In the genomic region with DNA sequence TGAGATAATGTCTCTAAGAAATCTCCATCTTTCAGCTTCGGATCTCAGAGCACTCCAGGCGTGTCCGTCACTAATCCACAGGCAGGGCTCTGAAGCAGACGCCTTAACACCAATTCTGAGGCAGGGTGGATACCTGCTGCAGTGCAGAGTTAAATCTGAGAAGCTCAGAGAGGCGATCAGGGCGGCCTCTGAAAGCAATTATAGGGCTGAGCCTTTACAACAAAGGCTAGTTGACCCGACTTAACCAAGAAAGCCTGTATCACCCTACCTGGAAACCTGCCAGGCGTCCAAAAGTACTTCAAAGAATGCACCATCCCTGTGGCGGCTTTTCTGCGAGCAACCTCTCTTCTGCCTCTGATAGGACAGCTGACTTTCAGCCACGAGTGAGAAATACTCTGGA, we compare ENCODE assay signal across 2 cellular contexts.
TF ChIP-seq lines count a peak whose summit lies in the region.

No MANE protein-coding gene starts in this region.

TF ChIP-seq in GM23338, 12 proteins besides CTCF, POLR2A, EP300 and RAD21 (continues in another document):
- TF ChIP-seq, protein P1, sequence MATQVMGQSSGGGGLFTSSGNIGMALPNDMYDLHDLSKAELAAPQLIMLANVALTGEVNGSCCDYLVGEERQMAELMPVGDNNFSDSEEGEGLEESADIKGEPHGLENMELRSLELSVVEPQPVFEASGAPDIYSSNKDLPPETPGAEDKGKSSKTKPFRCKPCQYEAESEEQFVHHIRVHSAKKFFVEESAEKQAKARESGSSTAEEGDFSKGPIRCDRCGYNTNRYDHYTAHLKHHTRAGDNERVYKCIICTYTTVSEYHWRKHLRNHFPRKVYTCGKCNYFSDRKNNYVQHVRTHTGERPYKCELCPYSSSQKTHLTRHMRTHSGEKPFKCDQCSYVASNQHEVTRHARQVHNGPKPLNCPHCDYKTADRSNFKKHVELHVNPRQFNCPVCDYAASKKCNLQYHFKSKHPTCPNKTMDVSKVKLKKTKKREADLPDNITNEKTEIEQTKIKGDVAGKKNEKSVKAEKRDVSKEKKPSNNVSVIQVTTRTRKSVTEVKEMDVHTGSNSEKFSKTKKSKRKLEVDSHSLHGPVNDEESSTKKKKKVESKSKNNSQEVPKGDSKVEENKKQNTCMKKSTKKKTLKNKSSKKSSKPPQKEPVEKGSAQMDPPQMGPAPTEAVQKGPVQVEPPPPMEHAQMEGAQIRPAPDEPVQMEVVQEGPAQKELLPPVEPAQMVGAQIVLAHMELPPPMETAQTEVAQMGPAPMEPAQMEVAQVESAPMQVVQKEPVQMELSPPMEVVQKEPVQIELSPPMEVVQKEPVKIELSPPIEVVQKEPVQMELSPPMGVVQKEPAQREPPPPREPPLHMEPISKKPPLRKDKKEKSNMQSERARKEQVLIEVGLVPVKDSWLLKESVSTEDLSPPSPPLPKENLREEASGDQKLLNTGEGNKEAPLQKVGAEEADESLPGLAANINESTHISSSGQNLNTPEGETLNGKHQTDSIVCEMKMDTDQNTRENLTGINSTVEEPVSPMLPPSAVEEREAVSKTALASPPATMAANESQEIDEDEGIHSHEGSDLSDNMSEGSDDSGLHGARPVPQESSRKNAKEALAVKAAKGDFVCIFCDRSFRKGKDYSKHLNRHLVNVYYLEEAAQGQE (IDR thresholded peaks at IDR 0.05; ENCODE audit: unreplicated experiment), result no peak
- TF ChIP-seq NANOG (IDR thresholded peaks at IDR 0.05; ENCODE audit: borderline replicate concordance) (no peak), EZH2phosphoT487 (IDR thresholded peaks at IDR 0.05; ENCODE audit: unreplicated experiment) (no peak), CREB1 (CRISPR knock-in tag; IDR thresholded peaks at IDR 0.05; ENCODE audit: low read depth) (no peak), ZNF331 (CRISPR knock-in tag; IDR thresholded peaks at IDR 0.05; ENCODE audit: low read depth) (no peak), ZNF114 (CRISPR knock-in tag; IDR thresholded peaks at IDR 0.05) (no peak), EZH2 (IDR thresholded peaks at IDR 0.05; ENCODE audit: low read depth, unreplicated experiment) (no peak), JUNB (IDR thresholded peaks at IDR 0.05; ENCODE audit: unreplicated experiment) (no peak), ZNF462 (CRISPR knock-in tag; IDR thresholded peaks at IDR 0.05) (no peak)
- TF ChIP-seq, protein P2, sequence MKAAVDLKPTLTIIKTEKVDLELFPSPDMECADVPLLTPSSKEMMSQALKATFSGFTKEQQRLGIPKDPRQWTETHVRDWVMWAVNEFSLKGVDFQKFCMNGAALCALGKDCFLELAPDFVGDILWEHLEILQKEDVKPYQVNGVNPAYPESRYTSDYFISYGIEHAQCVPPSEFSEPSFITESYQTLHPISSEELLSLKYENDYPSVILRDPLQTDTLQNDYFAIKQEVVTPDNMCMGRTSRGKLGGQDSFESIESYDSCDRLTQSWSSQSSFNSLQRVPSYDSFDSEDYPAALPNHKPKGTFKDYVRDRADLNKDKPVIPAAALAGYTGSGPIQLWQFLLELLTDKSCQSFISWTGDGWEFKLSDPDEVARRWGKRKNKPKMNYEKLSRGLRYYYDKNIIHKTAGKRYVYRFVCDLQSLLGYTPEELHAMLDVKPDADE (IDR thresholded peaks at IDR 0.05), result no peak

TF ChIP-seq in H1, 55 proteins besides CTCF, POLR2A, EP300 and RAD21:
- TF ChIP-seq RNF2 (IDR thresholded peaks at IDR 0.05; ENCODE audit: borderline replicate concordance, low read depth, low read length, missing control alignments, poor library complexity, severe bottlenecking) (no peak), HDAC6 (IDR thresholded peaks at IDR 0.05; ENCODE audit: low read depth, low read length) (no peak), PHF8 (conservative IDR thresholded peaks at IDR 0.05; ENCODE audit: low read depth, low read length) (no peak), SIN3A (conservative IDR thresholded peaks at IDR 0.05 in 1 of 2, IDR thresholded peaks at IDR 0.05 in 1 of 2; ENCODE audit: low read depth in 1 of 2, low read length in 2 of 2) (no peak), BRCA1 (IDR thresholded peaks at IDR 0.05; ENCODE audit: low read depth, low read length) (no peak), USF2 (IDR thresholded peaks at IDR 0.05; ENCODE audit: low read length) (no peak), KDM4A (IDR thresholded peaks at IDR 0.05; ENCODE audit: low read depth, low read length, severe bottlenecking) (no peak), BCL11A (IDR thresholded peaks at IDR 0.05; ENCODE audit: low read depth in 2 of 2, low read length in 2 of 2) (no peak), SAP30 (IDR thresholded peaks at IDR 0.05; ENCODE audit: insufficient read depth, insufficient replicate concordance, low read length) (no peak), CHD2 (IDR thresholded peaks at IDR 0.05; ENCODE audit: low read length) (no peak), CREB1 (IDR thresholded peaks at IDR 0.05) (no peak), TCF12 (IDR thresholded peaks at IDR 0.05; ENCODE audit: low read depth, low read length) (no peak), SRF (IDR thresholded peaks at IDR 0.05; ENCODE audit: low read depth, low read length) (no peak), MAFK (IDR thresholded peaks at IDR 0.05; ENCODE audit: low read depth, low read length) (no peak), SP1 (IDR thresholded peaks at IDR 0.05; ENCODE audit: low read depth, low read length) (no peak), TAF1 (IDR thresholded peaks at IDR 0.05; ENCODE audit: low read depth, low read length) (no peak)
- TF ChIP-seq, protein P3, sequence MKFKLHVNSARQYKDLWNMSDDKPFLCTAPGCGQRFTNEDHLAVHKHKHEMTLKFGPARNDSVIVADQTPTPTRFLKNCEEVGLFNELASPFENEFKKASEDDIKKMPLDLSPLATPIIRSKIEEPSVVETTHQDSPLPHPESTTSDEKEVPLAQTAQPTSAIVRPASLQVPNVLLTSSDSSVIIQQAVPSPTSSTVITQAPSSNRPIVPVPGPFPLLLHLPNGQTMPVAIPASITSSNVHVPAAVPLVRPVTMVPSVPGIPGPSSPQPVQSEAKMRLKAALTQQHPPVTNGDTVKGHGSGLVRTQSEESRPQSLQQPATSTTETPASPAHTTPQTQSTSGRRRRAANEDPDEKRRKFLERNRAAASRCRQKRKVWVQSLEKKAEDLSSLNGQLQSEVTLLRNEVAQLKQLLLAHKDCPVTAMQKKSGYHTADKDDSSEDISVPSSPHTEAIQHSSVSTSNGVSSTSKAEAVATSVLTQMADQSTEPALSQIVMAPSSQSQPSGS (IDR thresholded peaks at IDR 0.05; ENCODE audit: low read length), result no peak
